ENCODE assay signal across 19 cellular contexts in the genomic region with DNA sequence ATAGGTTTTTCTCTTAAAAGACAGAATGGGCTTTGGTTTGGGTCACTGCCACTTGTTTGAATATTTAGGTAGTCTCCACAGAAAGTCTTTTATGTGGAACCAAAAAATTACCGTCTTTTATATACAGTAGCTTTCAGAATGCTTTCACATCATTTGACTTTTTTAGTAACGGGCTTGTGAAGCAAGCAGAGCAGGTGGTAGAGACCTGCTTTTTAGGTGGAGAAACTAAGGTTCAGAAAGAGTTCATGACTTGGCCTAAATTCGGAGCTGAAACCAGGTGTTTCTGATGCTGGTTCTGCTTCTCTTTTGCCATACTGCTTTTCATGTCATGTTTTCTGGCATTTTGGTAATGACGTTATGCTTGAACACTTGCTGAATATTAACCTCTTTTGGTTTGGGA.
DNase-seq lines count a peak whose midpoint lies in the region; ATAC-seq and TF ChIP-seq lines count a peak whose summit lies in the region.
"Had no signal": no experiment of that assay in that cellular context is flagged by ENCODE, and none has a peak within 500 bp of the region (broad histone marks: within the 10 kb centered on the region; RNA-seq: fewer than 3 reads in every experiment).

No MANE protein-coding gene starts in this region.

- no peak overlapping the region for H3K27ac Mint-ChIP-seq in stimulated activated naive B cell treated with anti-CD40 and anti-IgM and Interleukin-4, amounts not matched to agents 10 μg/mL and 1 μg/mL and 100 μg/mL, for 72 hours
- H3K27ac Mint-ChIP-seq: CD8-positive, alpha-beta T cell; mesothelial cell of epicardium had no signal

- intact Hi-C loops in posterior cingulate gyrus (cut with DNase I): no loop called here

- H3K4me1 Mint-ChIP-seq in stimulated activated naive B cell treated with anti-CD40 and anti-IgM and Interleukin-4, amounts not matched to agents 10 μg/mL and 1 μg/mL and 100 μg/mL, for 72 hours: no peaks in the 10 kb centered on the region
- H3K4me1 Mint-ChIP-seq: central memory CD8-positive, alpha-beta T cell; mesothelial cell of epicardium had no signal

- ATAC-seq in GM18508 (IDR thresholded peaks at IDR 0.05; ENCODE audit: insufficient read depth, unreplicated experiment) (peak; percentile 41), GM19455 (IDR thresholded peaks at IDR 0.05; ENCODE audit: unreplicated experiment) (peak; percentile 59), HG02759 (IDR thresholded peaks at IDR 0.05; ENCODE audit: unreplicated experiment) (peak; percentile 54), HG03521 (IDR thresholded peaks at IDR 0.05; ENCODE audit: unreplicated experiment) (peak; percentile 56)
- ATAC-seq in stimulated activated naive B cell treated with anti-CD40 and anti-IgM and Interleukin-4, amounts not matched to agents 10 μg/mL and 1 μg/mL and 100 μg/mL, for 72 hours (replicated peaks): no peak
- ATAC-seq: CD8-positive, alpha-beta T cell; left lobe of liver had no signal

- no peaks in the 10 kb centered on the region for H3K9me3 Mint-ChIP-seq in stimulated activated naive B cell treated with anti-CD40 and anti-IgM and Interleukin-4, amounts not matched to agents 10 μg/mL and 1 μg/mL and 100 μg/mL, for 72 hours
- H3K9me3 Mint-ChIP-seq: CD8-positive, alpha-beta T cell; central memory CD8-positive, alpha-beta T cell; mesothelial cell of epicardium had no signal

- no peaks in the 10 kb centered on the region for H3K27me3 Mint-ChIP-seq in stimulated activated naive B cell treated with anti-CD40 and anti-IgM and Interleukin-4, amounts not matched to agents 10 μg/mL and 1 μg/mL and 100 μg/mL, for 72 hours
- H3K27me3 Mint-ChIP-seq: central memory CD8-positive, alpha-beta T cell had no signal

- DNase-seq in GM13976 (ENCODE audit: low spot score): no peak
- no peak for DNase-seq in GM19238 (ENCODE audit: insufficient read length, low spot score)
- no peak for DNase-seq in stimulated activated naive B cell treated with anti-CD40 and anti-IgM and Interleukin-4, amounts not matched to agents 10 μg/mL and 1 μg/mL and 100 μg/mL, for 72 hours
- DNase-seq in posterior cingulate gyrus: no peak
- DNase-seq: activated CD4-positive, CD25-positive, alpha-beta regulatory T cell treated with anti-CD3 and anti-CD28 coated beads, Interleukin-2, amount 50 U/mL, for 72 hours; activated effector memory CD4-positive, alpha-beta T cell treated with anti-CD3 and anti-CD28 coated beads, Interleukin-2, amount 50 U/mL, for 16 hours; CD8-positive, alpha-beta T cell; effector CD8-positive, alpha-beta T cell; KG1; NCI-H1092 treated with DMSO at 0.1 percent for 48 hours; NCI-H2081 treated with DMSO at 0.1 percent for 48 hours; NCI-H748 treated with DMSO at 0.1 percent for 48 hours had no signal

- in situ Hi-C loops in GM13976 (cut with MboI; ENCODE audit: low sequenced_read_pairs, unreplicated experiment): no loop called here

- peaks cover 37 to 63% of the 10 kb centered on the region in 2 donors for H3K36me3 Mint-ChIP-seq in stimulated activated naive B cell treated with anti-CD40 and anti-IgM and Interleukin-4, amounts not matched to agents 10 μg/mL and 1 μg/mL and 100 μg/mL, for 72 hours

- no peak overlapping the region for H3K4me3 Mint-ChIP-seq in stimulated activated naive B cell treated with anti-CD40 and anti-IgM and Interleukin-4, amounts not matched to agents 10 μg/mL and 1 μg/mL and 100 μg/mL, for 72 hours
- H3K4me3 Mint-ChIP-seq: CD8-positive, alpha-beta T cell; central memory CD8-positive, alpha-beta T cell; mesothelial cell of epicardium had no signal

- TF ChIP-seq CTCF in GM13976 (IDR thresholded peaks at IDR 0.05; ENCODE audit: borderline replicate concordance, control extremely low read depth, extremely low read depth, insufficient read depth, missing control alignments): no peak

Comparison
In these comparisons a context has a peak if more than half of its experiments do, and no peak if none do; other contexts are left out.
1. ATAC-seq: peak in GM18508 (single experiment), GM19455 (single experiment), HG02759 (single experiment) and HG03521 (single experiment); none in stimulated activated naive B cell treated with anti-CD40 and anti-IgM and Interleukin-4, amounts not matched to agents 10 μg/mL and 1 μg/mL and 100 μg/mL, for 72 hours (0 of 2).